In the genomic region with DNA sequence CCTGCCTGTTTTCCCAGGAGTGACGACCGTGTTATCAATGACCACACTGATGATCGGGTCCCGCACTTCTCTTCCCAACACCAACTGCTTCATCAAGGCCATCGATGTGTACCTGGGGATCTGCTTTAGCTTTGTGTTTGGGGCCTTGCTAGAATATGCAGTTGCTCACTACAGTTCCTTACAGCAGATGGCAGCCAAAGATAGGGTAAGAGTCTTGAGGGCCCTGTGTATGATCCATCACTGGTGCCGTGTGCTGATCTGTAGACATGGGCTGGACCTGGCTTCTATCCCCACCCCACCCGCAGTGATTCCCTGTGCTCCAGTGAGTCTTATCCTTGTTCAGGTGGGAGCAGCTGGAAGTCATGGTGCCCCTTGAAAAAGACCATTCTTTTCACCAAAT, we compare ENCODE assay signal across 8 cellular contexts.
DNase-seq lines count a peak whose midpoint lies in the region; ATAC-seq lines count a peak whose summit lies in the region.

No MANE protein-coding gene starts in this region.

- in situ Hi-C loops in T47D (cut with HindIII; ENCODE audit: low pct_unique_long_range_greater_than_20kb, low sequenced_read_pairs): no loop called here

- DNase-seq in GM03348 (ENCODE audit: low spot score) (peak; percentile 81), NCI-H1694 treated with DMSO at 0.1 percent for 48 hours (lab: John Stamatoyannopoulos, UW) (peak; percentile 21), T47D (ENCODE audit: low read depth in 1 of 2, low spot score in 1 of 2) (peak; percentile 35 to 76), midbrain (lab: John Stamatoyannopoulos, UW) (peak; percentile 63), AML-193 (lab: John Stamatoyannopoulos, UW) (no peak), GOT3 (lab: John Stamatoyannopoulos, UW) (no peak)

- ATAC-seq in GM18511 (IDR thresholded peaks at IDR 0.05; ENCODE audit: unreplicated experiment) (no peak), GM21723 (IDR thresholded peaks at IDR 0.05; ENCODE audit: unreplicated experiment) (no peak)

Comparison
In these comparisons a context has a peak if more than half of its experiments do, and no peak if none do; other contexts are left out.
1. DNase-seq: peak in GM03348 (single experiment), NCI-H1694 treated with DMSO at 0.1 percent for 48 hours (single experiment), T47D (2 of 2) and midbrain (single experiment); none in AML-193 (0 of 2) and GOT3 (single experiment).